In genomic region chr16:27326251-27326650, GRCh38 we compare ENCODE assay signal across 9 cellular contexts. TPM values are rescaled to one million over a fixed set of nuclear protein-coding genes. Genes with fewer than 3 reads are reported as not detected.
DNase-seq lines count a peak whose midpoint lies in the region; ATAC-seq and TF ChIP-seq lines count a peak whose summit lies in the region.
"Had no signal": no experiment of that assay in that cellular context is flagged by ENCODE, and none has a peak within 500 bp of the region (broad histone marks: within the 10 kb centered on the region; RNA-seq: fewer than 3 reads in every experiment).

No MANE protein-coding gene starts in this region.

- H4K20me1 ChIP-seq in H9 (ENCODE audit: control insufficient read depth, insufficient read depth, insufficient read length) = no peaks in the 10 kb centered on the region
- H4K20me1 ChIP-seq in hepatocyte (ENCODE audit: insufficient read depth, poor library complexity, severe bottlenecking) = no peaks in the 10 kb centered on the region
- no peaks in the 10 kb centered on the region for H4K20me1 ChIP-seq in smooth muscle cell (ENCODE audit: low read depth)

- H3K9me3 ChIP-seq in H9 (ENCODE audit: control insufficient read depth, low read depth, low read length) (no peaks in the 10 kb centered on the region), hepatocyte (ENCODE audit: low read depth) (no peaks in the 10 kb centered on the region), smooth muscle cell (replicated peaks; ENCODE audit: low read depth) (no peaks in the 10 kb centered on the region)
- H3K9me3 ChIP-seq: SJSA1 had no signal

- H3K36me3 Mint-ChIP-seq in H9 (ENCODE audit: insufficient read depth in 1 of 3, low read depth in 3 of 3) = peaks cover 5 to 6% (median 6%) of the 10 kb centered on the region in 3 experiments; a peak in 5 of 7 replicates
- peaks cover 93% of the 10 kb centered on the region for H3K36me3 Mint-ChIP-seq in activated CD8-positive, alpha-beta T cell treated with anti-CD3 and anti-CD28 coated beads for 36 hours (ENCODE audit: low read depth)

- no peak overlapping the region; the same call in 1 of the 2 replicates for H3K14ac ChIP-seq in H9 (ENCODE audit: insufficient read depth, low read length)

- no peaks in the 10 kb centered on the region for H3K9me2 ChIP-seq in hepatocyte (replicated peaks; ENCODE audit: insufficient read depth)

- CTCF ChIA-PET in activated CD8-positive, alpha-beta T cell treated with anti-CD3 and anti-CD28 coated beads for 36 hours (lab: Charles Lee) = interaction anchor here (0.8 kb wide), 1 partner anchor 92 kb away, joined by 4 read pairs; no protein-coding TSS in a partner anchor

- peak overlapping the region; percentile 59 for H2BK12ac ChIP-seq in H9 (ENCODE audit: insufficient read length, low read depth, low read length)

- H3K4me1 Mint-ChIP-seq in H9 = peaks cover 46 to 57% of the 10 kb centered on the region in 2 experiments
- H3K4me1 Mint-ChIP-seq in activated CD8-positive, alpha-beta T cell treated with anti-CD3 and anti-CD28 coated beads for 36 hours (ENCODE audit: low read depth) = peaks cover 77% of the 10 kb centered on the region

- H3K36me3 ChIP-seq in hepatocyte (replicated peaks; ENCODE audit: insufficient read depth, low read depth) (no peaks in the 10 kb centered on the region), smooth muscle cell (ENCODE audit: low read depth) (no peaks in the 10 kb centered on the region)
- H3K36me3 ChIP-seq: SJSA1 had no signal

- H3K4ac ChIP-seq in H9 (ENCODE audit: low read depth, low read length) = no peak overlapping the region

- H3K9me3 Mint-ChIP-seq in H9 = no peaks in the 10 kb centered on the region
- H3K9me3 Mint-ChIP-seq in activated CD8-positive, alpha-beta T cell treated with anti-CD3 and anti-CD28 coated beads for 36 hours = no peaks in the 10 kb centered on the region

- H3K27me3 ChIP-seq in H9 (ENCODE audit: insufficient read depth, low read length) = no peaks in the 10 kb centered on the region
- H3K27me3 ChIP-seq in hepatocyte = no peaks in the 10 kb centered on the region
- H3K27me3 ChIP-seq in smooth muscle cell (ENCODE audit: low read depth) = no peaks in the 10 kb centered on the region
- H3K27me3 ChIP-seq: SJSA1 had no signal

- intact Hi-C loops in activated CD8-positive, alpha-beta T cell treated with anti-CD3 and anti-CD28 coated beads for 36 hours (cut with micrococcal nuclease) = no loop called here

- H3K79me2 ChIP-seq in H9 (ENCODE audit: insufficient read depth, low read length) = peaks cover 3% of the 10 kb centered on the region; the same call in 1 of the 2 replicates
- peaks cover 56% of the 10 kb centered on the region for H3K79me2 ChIP-seq in hepatocyte
- H3K79me2 ChIP-seq in smooth muscle cell (ENCODE audit: low read depth) = peaks cover 59% of the 10 kb centered on the region

- H3K56ac ChIP-seq in H9 (ENCODE audit: insufficient read length, low read depth, low read length) = no peak overlapping the region

- no peak overlapping the region for H2BK15ac ChIP-seq in H9 (ENCODE audit: low read depth, low read length)

- H2BK5ac ChIP-seq in H9 (ENCODE audit: insufficient read length, low read length) = peak overlapping the region; percentile 85

- H3F3A ChIP-seq in smooth muscle cell (ENCODE audit: low read depth) = peaks cover 25% of the 10 kb centered on the region

- H2AK5ac ChIP-seq in H9 (ENCODE audit: insufficient read length, low read length) = no peak overlapping the region

- peak overlapping the region; percentile 65 for H3K18ac ChIP-seq in H9 (ENCODE audit: insufficient read length, low read depth, low read length)

- H3K23me2 ChIP-seq in H9 (ENCODE audit: insufficient read length, low read depth, low read length, poor library complexity, severe bottlenecking) = no peaks in the 10 kb centered on the region

- H4K8ac ChIP-seq in H9 (replicated peaks; ENCODE audit: insufficient read length, low read depth, low read length) = no peak overlapping the region

- no peak overlapping the region for H3T11ph ChIP-seq in H9 (ENCODE audit: low read length)

- peak; percentile 5 for ATAC-seq in activated CD8-positive, alpha-beta T cell treated with anti-CD3 and anti-CD28 coated beads for 36 hours
- ATAC-seq in GM21423 (IDR thresholded peaks at IDR 0.05; ENCODE audit: unreplicated experiment) = no peak
- ATAC-seq in GM18519 (IDR thresholded peaks at IDR 0.05; ENCODE audit: low FRiP score, unreplicated experiment) = no peak

- H3K4me3 ChIP-seq in hepatocyte (no peak overlapping the region), smooth muscle cell (no peak overlapping the region), foreskin fibroblast (ENCODE audit: low read depth in 1 of 2, low read length in 2 of 2) (no peak overlapping the region)
- H3K4me3 ChIP-seq: SJSA1 had no signal

- H3K4me2 ChIP-seq in H9 (ENCODE audit: insufficient read depth, insufficient read length, low read length) = no peak overlapping the region
- peak overlapping the region; percentile 60 for H3K4me2 ChIP-seq in hepatocyte
- H3K4me2 ChIP-seq in smooth muscle cell = peak overlapping the region; percentile 78

- no peak for TF ChIP-seq CTCF in H9 (conservative IDR thresholded peaks at IDR 0.05)
- no peak for TF ChIP-seq CTCF in activated CD8-positive, alpha-beta T cell treated with anti-CD3 and anti-CD28 coated beads for 36 hours (IDR thresholded peaks at IDR 0.05)
- TF ChIP-seq CTCF in hepatocyte (IDR thresholded peaks at IDR 0.05; ENCODE audit: poor library complexity) = no peak
- TF ChIP-seq CTCF in smooth muscle cell (IDR thresholded peaks at IDR 0.05; ENCODE audit: borderline replicate concordance, insufficient read depth, poor library complexity, severe bottlenecking) = no peak
- TF ChIP-seq CTCF in foreskin fibroblast (IDR thresholded peaks at IDR 0.05; ENCODE audit: low read depth, low read length) = no peak

- H2AFZ ChIP-seq in H9 (ENCODE audit: low read length) (no peak overlapping the region), hepatocyte (no peak overlapping the region), smooth muscle cell (ENCODE audit: low read depth) (no peak overlapping the region)

- no peak overlapping the region for H2BK120ac ChIP-seq in H9 (ENCODE audit: low read depth, low read length, poor library complexity, severe bottlenecking)

- peak overlapping the region in 1 of 2 experiments; percentile 44; a peak in 1 of 5 replicates for H3K4me3 Mint-ChIP-seq in H9
- peak overlapping the region; percentile 49 for H3K4me3 Mint-ChIP-seq in activated CD8-positive, alpha-beta T cell treated with anti-CD3 and anti-CD28 coated beads for 36 hours

- H4K91ac ChIP-seq in H9 (ENCODE audit: insufficient read length, low read depth, low read length) = peak overlapping the region; percentile 31

- H3K9ac ChIP-seq in H9 (ENCODE audit: extremely low read depth, insufficient read length, low read length) (no peak overlapping the region), smooth muscle cell (ENCODE audit: low read depth) (peak overlapping the region; percentile 69)

- POLR2A ChIA-PET in activated CD8-positive, alpha-beta T cell treated with anti-CD3 and anti-CD28 coated beads for 36 hours (lab: Charles Lee) = interaction anchor here (0.6 to 13.3 kb wide), 4 partner anchors 9 to 924 kb away, joined by 3 to 257 read pairs (median 16); no protein-coding TSS in a partner anchor

- H3K27ac Mint-ChIP-seq in H9 = peak overlapping the region; percentile 62 to 93 (median 81); a peak in 6 of 7 replicates
- H3K27ac Mint-ChIP-seq in activated CD8-positive, alpha-beta T cell treated with anti-CD3 and anti-CD28 coated beads for 36 hours = peak overlapping the region; percentile 93

- H3K27me3 Mint-ChIP-seq in H9 (ENCODE audit: low read depth) = no peaks in the 10 kb centered on the region
- no peaks in the 10 kb centered on the region for H3K27me3 Mint-ChIP-seq in activated CD8-positive, alpha-beta T cell treated with anti-CD3 and anti-CD28 coated beads for 36 hours

- no CpG with 5 or more reads among the region's 6 CpGs for WGBS in H9 (ENCODE audit: extremely low coverage, insufficient read length, low lambda C conversion rate)
- 97% methylated on average over 6 of the region's 6 CpGs for WGBS in hepatocyte (ENCODE audit: low lambda C conversion rate, missing lambda C conversion rate)
- WGBS in smooth muscle cell (ENCODE audit: low lambda C conversion rate) = 87% methylated on average over 6 of the region's 6 CpGs

- no peak overlapping the region for H3K23ac ChIP-seq in H9 (ENCODE audit: insufficient read length, low read depth, low read length)

- H3K27ac ChIP-seq in H9 (ENCODE audit: insufficient read length, low read depth, low read length) (peak overlapping the region; percentile 65), hepatocyte (peak overlapping the region; percentile 91), smooth muscle cell (ENCODE audit: low read depth) (peak overlapping the region; percentile 94)
- H3K27ac ChIP-seq: SJSA1 had no signal

- no peaks in the 10 kb centered on the region for H3K79me1 ChIP-seq in H9 (ENCODE audit: insufficient read depth, low read depth, low read length, poor library complexity, severe bottlenecking)

- H3K4me1 ChIP-seq in H9 (ENCODE audit: insufficient read depth, low read length) (peaks cover 9% of the 10 kb centered on the region; the same call in 1 of the 2 replicates), hepatocyte (ENCODE audit: insufficient read depth) (peaks cover 41% of the 10 kb centered on the region), smooth muscle cell (ENCODE audit: low read depth) (no peaks in the 10 kb centered on the region)

- no peak for DNase-seq in H9
- DNase-seq in activated CD8-positive, alpha-beta T cell treated with anti-CD3 and anti-CD28 coated beads for 36 hours = no peak
- DNase-seq in hepatocyte (ENCODE audit: low spot score) = no peak
- no peak for DNase-seq in smooth muscle cell (lab: John Stamatoyannopoulos, UW; ENCODE audit: unreplicated experiment)
- no peak for DNase-seq in SW 1271 (lab: John Stamatoyannopoulos, UW)
- DNase-seq in foreskin fibroblast = no peak

- no peak overlapping the region for H2BK20ac ChIP-seq in H9 (ENCODE audit: low read depth, low read length, poor library complexity, severe bottlenecking)

- peak overlapping the region; percentile 55 for H4K5ac ChIP-seq in H9 (ENCODE audit: insufficient read length, low read depth, low read length)

RNA-seq across cellular contexts. Expression of gene IL4R, which starts 12.5 kb away (rescaled TPM):
- 28.3 and 28.6 TPM in 2 replicates for total RNA-seq in H9 (2021)
- 100 to 1,000 TPM; 236 to 245 TPM for total RNA-seq in activated CD8-positive, alpha-beta T cell treated with anti-CD3 and anti-CD28 coated beads for 36 hours
- total RNA-seq in hepatocyte = 19.0 and 23.6 TPM in 2 replicates
- 20.9 and 22.3 TPM in 2 replicates for polyA plus RNA-seq in hepatocyte
- total RNA-seq in smooth muscle cell = 13.4 and 17.2 TPM in 2 replicates
- polyA plus RNA-seq in smooth muscle cell = 24.0 and 35.3 TPM in 2 replicates

RNA-seq across cellular contexts. Expression of gene NSMCE1, which starts 57.7 kb away (rescaled TPM):
- total RNA-seq in H9 (2021) (19.3 and 25.3 TPM in 2 replicates), hepatocyte (35.0 and 40.8 TPM in 2 replicates), smooth muscle cell (35.7 and 36.9 TPM in 2 replicates)
- 100 to 1,000 TPM; 150 to 156 TPM for total RNA-seq in activated CD8-positive, alpha-beta T cell treated with anti-CD3 and anti-CD28 coated beads for 36 hours
- polyA plus RNA-seq in hepatocyte (58.2 and 66.3 TPM in 2 replicates), smooth muscle cell (59.1 and 61.2 TPM in 2 replicates)
